ENCODE assay signal across 1 cellular context in the genomic region with DNA sequence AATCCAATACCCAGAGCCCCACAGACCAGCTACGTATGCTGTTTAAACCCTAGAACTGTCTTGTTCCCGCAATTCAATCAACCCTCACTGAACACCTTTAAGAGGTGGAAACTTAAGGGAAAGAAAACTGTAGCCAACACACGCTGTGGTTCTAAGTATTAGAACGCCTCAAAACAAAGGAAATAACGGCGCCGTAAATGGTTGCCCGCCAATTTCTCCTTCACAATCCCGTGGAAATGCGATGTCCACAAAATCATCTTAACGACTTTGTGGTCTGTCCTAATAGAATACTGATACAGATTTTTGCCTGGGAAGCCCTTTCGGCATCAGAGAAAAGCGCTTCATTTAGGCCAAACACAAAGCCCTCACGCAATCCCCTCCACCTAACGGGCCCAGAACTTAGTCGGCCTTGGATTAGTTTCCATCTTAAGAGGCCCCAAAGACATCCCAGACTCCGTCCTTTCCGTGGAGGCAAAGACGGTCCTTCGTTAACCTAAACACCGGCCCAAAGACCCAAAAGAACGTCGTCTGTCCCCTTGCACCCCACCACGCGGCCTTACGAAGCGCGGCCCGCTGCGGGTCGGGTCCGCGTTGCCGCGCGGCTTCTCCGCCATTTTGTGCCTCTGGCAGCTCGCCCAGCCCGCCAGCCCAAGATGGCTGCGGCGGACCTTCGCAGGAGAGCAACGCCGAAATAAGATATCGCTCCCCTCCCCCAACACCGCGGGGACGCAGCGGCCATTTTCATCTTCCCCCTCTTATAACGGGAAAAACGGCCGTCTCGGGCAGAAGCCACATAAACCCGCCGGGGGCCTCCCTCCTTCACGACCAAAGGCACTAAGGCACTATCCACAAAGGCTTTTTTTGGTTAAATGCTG.
TF ChIP-seq lines count a peak whose summit lies in the region.

No MANE protein-coding gene starts in this region.

TF ChIP-seq in HepG2, 621 proteins besides CTCF, POLR2A, EP300 and RAD21 (continued from another document and continues in another):
- TF ChIP-seq RBM39 (IDR thresholded peaks at IDR 0.05; ENCODE audit: low read depth, low read length, poor library complexity, severe bottlenecking) (peak; percentile 76), FLYWCH1 (CRISPR knock-in tag; IDR thresholded peaks at IDR 0.05) (no peak), ZNF496 (CRISPR knock-in tag; IDR thresholded peaks at IDR 0.05; ENCODE audit: insufficient replicate concordance) (no peak), SRSF1 (optimal IDR thresholded peaks at IDR 0.05; ENCODE audit: low read depth, low read length) (peak; percentile 75), ZNF446 (CRISPR knock-in tag; IDR thresholded peaks at IDR 0.05) (no peak), MXI1 (IDR thresholded peaks at IDR 0.05; ENCODE audit: borderline replicate concordance, low read depth, low read length) (no peak; the same call in 2 of the 3 replicates), PCBP1 (IDR thresholded peaks at IDR 0.05; ENCODE audit: borderline replicate concordance, low read depth, low read length) (0 out of 2 replicates have a peak, but pooled peaks have one; percentile 57), RARA (CRISPR knock-in tag; IDR thresholded peaks at IDR 0.05) (no peak; the same call in 1 of the 2 replicates), ZNF7 (CRISPR knock-in tag; IDR thresholded peaks at IDR 0.05) (no peak), ZFP1 (CRISPR knock-in tag; IDR thresholded peaks at IDR 0.05) (no peak), NFKB2 (CRISPR knock-in tag; IDR thresholded peaks at IDR 0.05; ENCODE audit: borderline replicate concordance) (0 out of 2 replicates have a peak, but pooled peaks have one; percentile 26), ZBTB3 (CRISPR knock-in tag; IDR thresholded peaks at IDR 0.05; ENCODE audit: borderline replicate concordance, low read depth) (0 out of 2 replicates have a peak, but pooled peaks have one; percentile 28), ADNP (CRISPR knock-in tag; IDR thresholded peaks at IDR 0.05) (no peak), HMG20A (CRISPR knock-in tag; IDR thresholded peaks at IDR 0.05; ENCODE audit: borderline replicate concordance) (0 out of 2 replicates have a peak, but pooled peaks have one; percentile 9), AKAP8 (CRISPR knock-in tag; IDR thresholded peaks at IDR 0.05) (no peak), CCDC6 (CRISPR knock-in tag; IDR thresholded peaks at IDR 0.05) (no peak), TBP (CRISPR knock-in tag; IDR thresholded peaks at IDR 0.05) (no peak), YY1 (IDR thresholded peaks at IDR 0.05; ENCODE audit: insufficient read depth, insufficient replicate concordance, low read depth, low read length) (peak; percentile 100), YEATS4 (CRISPR knock-in tag; IDR thresholded peaks at IDR 0.05; ENCODE audit: borderline replicate concordance) (peak; percentile 77), SIX1 (CRISPR knock-in tag; IDR thresholded peaks at IDR 0.05; ENCODE audit: borderline replicate concordance) (peak; percentile 57; the same call in 1 of the 2 replicates), KDM2A (CRISPR knock-in tag; IDR thresholded peaks at IDR 0.05; ENCODE audit: borderline replicate concordance, low read depth) (peak; percentile 28; the same call in 1 of the 2 replicates), ZFY (CRISPR knock-in tag; IDR thresholded peaks at IDR 0.05) (peak; percentile 76), ZNF672 (CRISPR knock-in tag; IDR thresholded peaks at IDR 0.05) (no peak), TAF15 (IDR thresholded peaks at IDR 0.05; ENCODE audit: low read depth, low read length, poor library complexity, severe bottlenecking) (no peak), ZNF333 (CRISPR knock-in tag; IDR thresholded peaks at IDR 0.05; ENCODE audit: borderline replicate concordance) (0 out of 2 replicates have a peak, but pooled peaks have one; percentile 6), ETV6 (CRISPR knock-in tag; conservative IDR thresholded peaks at IDR 0.05) (no peak), ZFP82 (CRISPR knock-in tag; IDR thresholded peaks at IDR 0.05; ENCODE audit: borderline replicate concordance) (no peak; the same call in 1 of the 2 replicates), JUND (CRISPR knock-in tag; IDR thresholded peaks at IDR 0.05) (0 out of 2 replicates have a peak, but pooled peaks have one; percentile 35), MZF1 (CRISPR knock-in tag; IDR thresholded peaks at IDR 0.05; ENCODE audit: borderline replicate concordance) (0 out of 2 replicates have a peak, but pooled peaks have one; percentile 14), TBX2 (CRISPR knock-in tag; IDR thresholded peaks at IDR 0.05; ENCODE audit: borderline replicate concordance) (peak; percentile 13; the same call in 1 of the 2 replicates), MEF2D (CRISPR knock-in tag; IDR thresholded peaks at IDR 0.05) (no peak), ZNF484 (CRISPR knock-in tag; IDR thresholded peaks at IDR 0.05; ENCODE audit: borderline replicate concordance, low read depth) (no peak), AGO1 (IDR thresholded peaks at IDR 0.05; ENCODE audit: low read depth, low read length, poor library complexity, severe bottlenecking) (peak; percentile 90), KAT7 (CRISPR knock-in tag; IDR thresholded peaks at IDR 0.05; ENCODE audit: borderline replicate concordance) (peak; percentile 85; the same call in 1 of the 2 replicates), MTA1 (CRISPR knock-in tag; IDR thresholded peaks at IDR 0.05; ENCODE audit: borderline replicate concordance) (no peak)
- TF ChIP-seq, protein P1, sequence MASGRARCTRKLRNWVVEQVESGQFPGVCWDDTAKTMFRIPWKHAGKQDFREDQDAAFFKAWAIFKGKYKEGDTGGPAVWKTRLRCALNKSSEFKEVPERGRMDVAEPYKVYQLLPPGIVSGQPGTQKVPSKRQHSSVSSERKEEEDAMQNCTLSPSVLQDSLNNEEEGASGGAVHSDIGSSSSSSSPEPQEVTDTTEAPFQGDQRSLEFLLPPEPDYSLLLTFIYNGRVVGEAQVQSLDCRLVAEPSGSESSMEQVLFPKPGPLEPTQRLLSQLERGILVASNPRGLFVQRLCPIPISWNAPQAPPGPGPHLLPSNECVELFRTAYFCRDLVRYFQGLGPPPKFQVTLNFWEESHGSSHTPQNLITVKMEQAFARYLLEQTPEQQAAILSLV (CRISPR knock-in tag; IDR thresholded peaks at IDR 0.05; ENCODE audit: borderline replicate concordance) = 0 out of 2 replicates have a peak, but pooled peaks have one; percentile 13
- TF ChIP-seq, protein P2, sequence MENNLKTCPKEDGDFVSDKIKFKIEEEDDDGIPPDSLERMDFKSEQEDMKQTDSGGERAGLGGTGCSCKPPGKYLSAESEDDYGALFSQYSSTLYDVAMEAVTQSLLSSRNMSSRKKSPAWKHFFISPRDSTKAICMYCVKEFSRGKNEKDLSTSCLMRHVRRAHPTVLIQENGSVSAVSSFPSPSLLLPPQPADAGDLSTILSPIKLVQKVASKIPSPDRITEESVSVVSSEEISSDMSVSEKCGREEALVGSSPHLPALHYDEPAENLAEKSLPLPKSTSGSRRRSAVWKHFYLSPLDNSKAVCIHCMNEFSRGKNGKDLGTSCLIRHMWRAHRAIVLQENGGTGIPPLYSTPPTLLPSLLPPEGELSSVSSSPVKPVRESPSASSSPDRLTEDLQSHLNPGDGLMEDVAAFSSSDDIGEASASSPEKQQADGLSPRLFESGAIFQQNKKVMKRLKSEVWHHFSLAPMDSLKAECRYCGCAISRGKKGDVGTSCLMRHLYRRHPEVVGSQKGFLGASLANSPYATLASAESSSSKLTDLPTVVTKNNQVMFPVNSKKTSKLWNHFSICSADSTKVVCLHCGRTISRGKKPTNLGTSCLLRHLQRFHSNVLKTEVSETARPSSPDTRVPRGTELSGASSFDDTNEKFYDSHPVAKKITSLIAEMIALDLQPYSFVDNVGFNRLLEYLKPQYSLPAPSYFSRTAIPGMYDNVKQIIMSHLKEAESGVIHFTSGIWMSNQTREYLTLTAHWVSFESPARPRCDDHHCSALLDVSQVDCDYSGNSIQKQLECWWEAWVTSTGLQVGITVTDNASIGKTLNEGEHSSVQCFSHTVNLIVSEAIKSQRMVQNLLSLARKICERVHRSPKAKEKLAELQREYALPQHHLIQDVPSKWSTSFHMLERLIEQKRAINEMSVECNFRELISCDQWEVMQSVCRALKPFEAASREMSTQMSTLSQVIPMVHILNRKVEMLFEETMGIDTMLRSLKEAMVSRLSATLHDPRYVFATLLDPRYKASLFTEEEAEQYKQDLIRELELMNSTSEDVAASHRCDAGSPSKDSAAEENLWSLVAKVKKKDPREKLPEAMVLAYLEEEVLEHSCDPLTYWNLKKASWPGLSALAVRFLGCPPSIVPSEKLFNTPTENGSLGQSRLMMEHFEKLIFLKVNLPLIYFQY (CRISPR knock-in tag; IDR thresholded peaks at IDR 0.05; ENCODE audit: borderline replicate concordance) = no peak; the same call in 1 of the 2 replicates
- TF ChIP-seq, protein P3, sequence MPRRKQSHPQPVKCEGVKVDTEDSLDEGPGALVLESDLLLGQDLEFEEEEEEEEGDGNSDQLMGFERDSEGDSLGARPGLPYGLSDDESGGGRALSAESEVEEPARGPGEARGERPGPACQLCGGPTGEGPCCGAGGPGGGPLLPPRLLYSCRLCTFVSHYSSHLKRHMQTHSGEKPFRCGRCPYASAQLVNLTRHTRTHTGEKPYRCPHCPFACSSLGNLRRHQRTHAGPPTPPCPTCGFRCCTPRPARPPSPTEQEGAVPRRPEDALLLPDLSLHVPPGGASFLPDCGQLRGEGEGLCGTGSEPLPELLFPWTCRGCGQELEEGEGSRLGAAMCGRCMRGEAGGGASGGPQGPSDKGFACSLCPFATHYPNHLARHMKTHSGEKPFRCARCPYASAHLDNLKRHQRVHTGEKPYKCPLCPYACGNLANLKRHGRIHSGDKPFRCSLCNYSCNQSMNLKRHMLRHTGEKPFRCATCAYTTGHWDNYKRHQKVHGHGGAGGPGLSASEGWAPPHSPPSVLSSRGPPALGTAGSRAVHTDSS (CRISPR knock-in tag; conservative IDR thresholded peaks at IDR 0.05) = no peak
- TF ChIP-seq, protein P4, sequence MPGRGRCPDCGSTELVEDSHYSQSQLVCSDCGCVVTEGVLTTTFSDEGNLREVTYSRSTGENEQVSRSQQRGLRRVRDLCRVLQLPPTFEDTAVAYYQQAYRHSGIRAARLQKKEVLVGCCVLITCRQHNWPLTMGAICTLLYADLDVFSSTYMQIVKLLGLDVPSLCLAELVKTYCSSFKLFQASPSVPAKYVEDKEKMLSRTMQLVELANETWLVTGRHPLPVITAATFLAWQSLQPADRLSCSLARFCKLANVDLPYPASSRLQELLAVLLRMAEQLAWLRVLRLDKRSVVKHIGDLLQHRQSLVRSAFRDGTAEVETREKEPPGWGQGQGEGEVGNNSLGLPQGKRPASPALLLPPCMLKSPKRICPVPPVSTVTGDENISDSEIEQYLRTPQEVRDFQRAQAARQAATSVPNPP (CRISPR knock-in tag; IDR thresholded peaks at IDR 0.05) = peak; percentile 24
- TF ChIP-seq, protein P5, sequence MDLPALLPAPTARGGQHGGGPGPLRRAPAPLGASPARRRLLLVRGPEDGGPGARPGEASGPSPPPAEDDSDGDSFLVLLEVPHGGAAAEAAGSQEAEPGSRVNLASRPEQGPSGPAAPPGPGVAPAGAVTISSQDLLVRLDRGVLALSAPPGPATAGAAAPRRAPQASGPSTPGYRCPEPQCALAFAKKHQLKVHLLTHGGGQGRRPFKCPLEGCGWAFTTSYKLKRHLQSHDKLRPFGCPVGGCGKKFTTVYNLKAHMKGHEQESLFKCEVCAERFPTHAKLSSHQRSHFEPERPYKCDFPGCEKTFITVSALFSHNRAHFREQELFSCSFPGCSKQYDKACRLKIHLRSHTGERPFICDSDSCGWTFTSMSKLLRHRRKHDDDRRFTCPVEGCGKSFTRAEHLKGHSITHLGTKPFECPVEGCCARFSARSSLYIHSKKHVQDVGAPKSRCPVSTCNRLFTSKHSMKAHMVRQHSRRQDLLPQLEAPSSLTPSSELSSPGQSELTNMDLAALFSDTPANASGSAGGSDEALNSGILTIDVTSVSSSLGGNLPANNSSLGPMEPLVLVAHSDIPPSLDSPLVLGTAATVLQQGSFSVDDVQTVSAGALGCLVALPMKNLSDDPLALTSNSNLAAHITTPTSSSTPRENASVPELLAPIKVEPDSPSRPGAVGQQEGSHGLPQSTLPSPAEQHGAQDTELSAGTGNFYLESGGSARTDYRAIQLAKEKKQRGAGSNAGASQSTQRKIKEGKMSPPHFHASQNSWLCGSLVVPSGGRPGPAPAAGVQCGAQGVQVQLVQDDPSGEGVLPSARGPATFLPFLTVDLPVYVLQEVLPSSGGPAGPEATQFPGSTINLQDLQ (CRISPR knock-in tag; IDR thresholded peaks at IDR 0.05) = no peak; the same call in 1 of the 2 replicates
- TF ChIP-seq, protein P6, sequence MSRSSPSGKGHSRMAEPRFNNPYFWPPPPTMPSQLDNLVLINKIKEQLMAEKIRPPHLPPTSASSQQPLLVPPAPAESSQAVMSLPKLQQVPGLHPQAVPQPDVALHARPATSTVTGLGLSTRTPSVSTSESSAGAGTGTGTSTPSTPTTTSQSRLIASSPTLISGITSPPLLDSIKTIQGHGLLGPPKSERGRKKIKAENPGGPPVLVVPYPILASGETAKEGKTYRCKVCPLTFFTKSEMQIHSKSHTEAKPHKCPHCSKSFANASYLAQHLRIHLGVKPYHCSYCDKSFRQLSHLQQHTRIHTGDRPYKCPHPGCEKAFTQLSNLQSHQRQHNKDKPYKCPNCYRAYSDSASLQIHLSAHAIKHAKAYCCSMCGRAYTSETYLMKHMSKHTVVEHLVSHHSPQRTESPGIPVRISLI (CRISPR knock-in tag; IDR thresholded peaks at IDR 0.05; ENCODE audit: borderline replicate concordance) = no peak
- TF ChIP-seq, protein P7, sequence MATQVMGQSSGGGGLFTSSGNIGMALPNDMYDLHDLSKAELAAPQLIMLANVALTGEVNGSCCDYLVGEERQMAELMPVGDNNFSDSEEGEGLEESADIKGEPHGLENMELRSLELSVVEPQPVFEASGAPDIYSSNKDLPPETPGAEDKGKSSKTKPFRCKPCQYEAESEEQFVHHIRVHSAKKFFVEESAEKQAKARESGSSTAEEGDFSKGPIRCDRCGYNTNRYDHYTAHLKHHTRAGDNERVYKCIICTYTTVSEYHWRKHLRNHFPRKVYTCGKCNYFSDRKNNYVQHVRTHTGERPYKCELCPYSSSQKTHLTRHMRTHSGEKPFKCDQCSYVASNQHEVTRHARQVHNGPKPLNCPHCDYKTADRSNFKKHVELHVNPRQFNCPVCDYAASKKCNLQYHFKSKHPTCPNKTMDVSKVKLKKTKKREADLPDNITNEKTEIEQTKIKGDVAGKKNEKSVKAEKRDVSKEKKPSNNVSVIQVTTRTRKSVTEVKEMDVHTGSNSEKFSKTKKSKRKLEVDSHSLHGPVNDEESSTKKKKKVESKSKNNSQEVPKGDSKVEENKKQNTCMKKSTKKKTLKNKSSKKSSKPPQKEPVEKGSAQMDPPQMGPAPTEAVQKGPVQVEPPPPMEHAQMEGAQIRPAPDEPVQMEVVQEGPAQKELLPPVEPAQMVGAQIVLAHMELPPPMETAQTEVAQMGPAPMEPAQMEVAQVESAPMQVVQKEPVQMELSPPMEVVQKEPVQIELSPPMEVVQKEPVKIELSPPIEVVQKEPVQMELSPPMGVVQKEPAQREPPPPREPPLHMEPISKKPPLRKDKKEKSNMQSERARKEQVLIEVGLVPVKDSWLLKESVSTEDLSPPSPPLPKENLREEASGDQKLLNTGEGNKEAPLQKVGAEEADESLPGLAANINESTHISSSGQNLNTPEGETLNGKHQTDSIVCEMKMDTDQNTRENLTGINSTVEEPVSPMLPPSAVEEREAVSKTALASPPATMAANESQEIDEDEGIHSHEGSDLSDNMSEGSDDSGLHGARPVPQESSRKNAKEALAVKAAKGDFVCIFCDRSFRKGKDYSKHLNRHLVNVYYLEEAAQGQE (IDR thresholded peaks at IDR 0.05; ENCODE audit: borderline replicate concordance in 1 of 2, low read depth in 1 of 2, low read length in 2 of 2) = peak in 1 of 2 experiments; percentile 75; a peak in 2 of 4 replicates
